Comparison of ENCODE assay signal across 19 cellular contexts in genomic region chr6:67663105-67663895, GRCh38.
DNase-seq lines count a peak whose midpoint lies in the region; ATAC-seq, FAIRE-seq and TF ChIP-seq lines count a peak whose summit lies in the region.
"Had no signal": no experiment of that assay in that cellular context is flagged by ENCODE, and none has a peak within 500 bp of the region (broad histone marks: within the 10 kb centered on the region; RNA-seq: fewer than 3 reads in every experiment).

No MANE protein-coding gene starts in this region.

- no peak overlapping the region for H2AK5ac ChIP-seq in H1 (ENCODE audit: low read depth, low read length)

- H3K4me2 ChIP-seq in GM23338 (no peak overlapping the region), H1 (ENCODE audit: insufficient read depth in 1 of 2, low read depth in 2 of 2, low read length in 2 of 2) (no peak overlapping the region)

- no peak overlapping the region for H2BK15ac ChIP-seq in H1 (ENCODE audit: low read length)

- no peaks in the 10 kb centered on the region for H3K27me3 ChIP-seq in GM23338 (ENCODE audit: insufficient read depth)
- H3K27me3 ChIP-seq in H1 (replicated peaks in 1 of 4; ENCODE audit: control insufficient read depth in 3 of 4, extremely low read depth in 1 of 4, insufficient read depth in 3 of 4, low read length in 3 of 4), result no peaks in the 10 kb centered on the region
- H3K27me3 ChIP-seq in naive thymus-derived CD4-positive, alpha-beta T cell (ENCODE audit: control insufficient read depth in 2 of 2, insufficient read depth in 2 of 2, low read length in 2 of 2), result no peaks in the 10 kb centered on the region

- H2AFZ ChIP-seq in GM23338 (peak overlapping the region; percentile 43; the same call in 1 of the 2 replicates), H1 (ENCODE audit: low read length) (peak overlapping the region; percentile 32; the same call in 1 of the 2 replicates)

- H3K36me3 Mint-ChIP-seq in GM23338 (ENCODE audit: low read depth), result 0 out of 3 replicates have a peak, but pooled peaks cover 4% of the 10 kb centered on the region
- H3K36me3 Mint-ChIP-seq in naive thymus-derived CD4-positive, alpha-beta T cell, result no peaks in the 10 kb centered on the region

- H4K8ac ChIP-seq in H1 (ENCODE audit: extremely low read depth, insufficient read depth, low read length), result no peak overlapping the region; the same call in 1 of the 2 replicates

- no peak overlapping the region for H3K14ac ChIP-seq in H1 (ENCODE audit: insufficient read length)

- H3K9me3 Mint-ChIP-seq in GM23338, result peaks cover 9% of the 10 kb centered on the region; the same call in 2 of the 3 replicates
- peaks cover 0 to 17% (median 4%) of the 10 kb centered on the region in 11 donors for H3K9me3 Mint-ChIP-seq in naive thymus-derived CD4-positive, alpha-beta T cell

- H3K4me3 ChIP-seq in GM23338 (no peak overlapping the region), H1 (ENCODE audit: extremely low read depth in 1 of 4, insufficient read depth in 2 of 4, low read depth in 3 of 4, low read length in 4 of 4) (no peak overlapping the region)
- H3K4me3 ChIP-seq in naive thymus-derived CD4-positive, alpha-beta T cell (ENCODE audit: low read length), result no peak overlapping the region
- H3K4me3 ChIP-seq: GM12878 had no signal

- no peak overlapping the region for H2BK5ac ChIP-seq in H1 (ENCODE audit: low read depth, low read length)

- H3F3A ChIP-seq in GM23338 (replicated peaks; ENCODE audit: low read depth), result no peaks in the 10 kb centered on the region

- TF ChIP-seq POLR2A in H1 (IDR thresholded peaks at IDR 0.05; ENCODE audit: control extremely low read depth in 1 of 2, low read depth in 2 of 2, low read length in 2 of 2), result no peak

- no peak overlapping the region for H3K27ac Mint-ChIP-seq in GM23338
- no peak overlapping the region for H3K27ac Mint-ChIP-seq in naive thymus-derived CD4-positive, alpha-beta T cell
- H3K27ac Mint-ChIP-seq: B cell; CD4-positive, alpha-beta T cell; HFFc6 had no signal

- H3K23me2 ChIP-seq in H1 (ENCODE audit: low read depth, low read length), result no peaks in the 10 kb centered on the region

- H3K4me1 ChIP-seq in GM23338 (ENCODE audit: insufficient read depth), result no peaks in the 10 kb centered on the region
- no peaks in the 10 kb centered on the region for H3K4me1 ChIP-seq in H1 (replicated peaks in 1 of 4; ENCODE audit: control insufficient read depth in 3 of 4, insufficient read depth in 4 of 4, low read length in 3 of 4)
- no peaks in the 10 kb centered on the region for H3K4me1 ChIP-seq in naive thymus-derived CD4-positive, alpha-beta T cell (ENCODE audit: control insufficient read depth in 2 of 2, insufficient read depth in 2 of 2, low read length in 2 of 2)

- H3K79me1 ChIP-seq in H1 (ENCODE audit: low read depth, low read length), result no peaks in the 10 kb centered on the region

- H3K27ac ChIP-seq in GM23338 (ENCODE audit: low read depth), result no peak overlapping the region
- no peak overlapping the region for H3K27ac ChIP-seq in H1 (ENCODE audit: low read depth, low read length)
- H3K27ac ChIP-seq in naive thymus-derived CD4-positive, alpha-beta T cell (ENCODE audit: low read depth, low read length), result no peak overlapping the region
- H3K27ac ChIP-seq: HL-60 had no signal

- H3K4me3 Mint-ChIP-seq in GM23338, result no peak overlapping the region
- H3K4me3 Mint-ChIP-seq in naive thymus-derived CD4-positive, alpha-beta T cell, result no peak overlapping the region
- H3K4me3 Mint-ChIP-seq: B cell; CD4-positive, alpha-beta T cell; HFFc6 had no signal

- ATAC-seq in GM23338 (no peak), GM21360 (IDR thresholded peaks at IDR 0.05; ENCODE audit: unreplicated experiment) (no peak), HG02623 (IDR thresholded peaks at IDR 0.05; ENCODE audit: unreplicated experiment) (no peak)
- peak; percentile 12 for ATAC-seq in naive thymus-derived CD4-positive, alpha-beta T cell
- ATAC-seq: GM12878 had no signal

- H4K91ac ChIP-seq in H1 (replicated peaks; ENCODE audit: insufficient read length, low read length), result no peak overlapping the region

- H3K18ac ChIP-seq in H1 (ENCODE audit: extremely low read depth, low read length), result no peak overlapping the region

- TF ChIP-seq RAD21 in H1 (IDR thresholded peaks at IDR 0.05 in 1 of 2, conservative IDR thresholded peaks at IDR 0.05 in 1 of 2; ENCODE audit: low read depth in 2 of 2, low read length in 2 of 2), result no peak

- FAIRE-seq in H1 (lab: Jason Lieb, UNC), result no peak
- FAIRE-seq: GM12878, GM18507 had no signal

- POLR2A ChIA-PET in H1 (lab: Charles Lee; ENCODE audit: partially characterized antibody), result no interaction called here
- POLR2A ChIA-PET in naive thymus-derived CD4-positive, alpha-beta T cell (lab: Charles Lee), result no interaction called here

- H3K9me2 ChIP-seq in GM23338 (ENCODE audit: insufficient read depth), result peaks cover 6% of the 10 kb centered on the region; the same call in 1 of the 2 replicates

- H3K79me2 ChIP-seq in GM23338 (replicated peaks; ENCODE audit: insufficient read depth) (no peaks in the 10 kb centered on the region), H1 (ENCODE audit: control insufficient read depth in 1 of 2, insufficient read depth in 2 of 2, low read length in 2 of 2) (no peaks in the 10 kb centered on the region)

- H2BK12ac ChIP-seq in H1 (ENCODE audit: low read depth, low read length), result no peak overlapping the region

- no peak overlapping the region for H2BK20ac ChIP-seq in H1 (ENCODE audit: low read length)

- TF ChIP-seq CTCF in GM23338 (conservative IDR thresholded peaks at IDR 0.05; ENCODE audit: low read depth in 2 of 2), result no peak
- no peak for TF ChIP-seq CTCF in H1 (IDR thresholded peaks at IDR 0.05; ENCODE audit: control extremely low read depth in 1 of 3, insufficient read depth in 1 of 3, low read depth in 1 of 3, low read length in 3 of 3)

- no peak overlapping the region for H4K5ac ChIP-seq in H1 (ENCODE audit: insufficient read length, low read depth, low read length)

- no peaks in the 10 kb centered on the region; a peak in 1 of 4 replicates for H3K9me3 ChIP-seq in H1 (ENCODE audit: insufficient read depth in 2 of 2, low read depth in 1 of 2, low read length in 1 of 2)
- peaks cover 0 to 5% (median 0%) of the 10 kb centered on the region in 3 experiments for H3K9me3 ChIP-seq in naive thymus-derived CD4-positive, alpha-beta T cell (ENCODE audit: control insufficient read depth in 2 of 3, low read length in 3 of 3)

- intact Hi-C loops in naive thymus-derived CD4-positive, alpha-beta T cell (cut with micrococcal nuclease), result no loop called here

- H3K23ac ChIP-seq in H1 (ENCODE audit: insufficient read length), result no peak overlapping the region

- H3K27me3 Mint-ChIP-seq in GM23338 (ENCODE audit: insufficient read depth, low read depth, poor library complexity), result peaks cover 2% of the 10 kb centered on the region
- H3K27me3 Mint-ChIP-seq in naive thymus-derived CD4-positive, alpha-beta T cell, result no peaks in the 10 kb centered on the region
- H3K27me3 Mint-ChIP-seq: B cell; CD4-positive, alpha-beta T cell had no signal

- H3K36me3 ChIP-seq in GM23338 (ENCODE audit: insufficient read depth), result no peaks in the 10 kb centered on the region
- no peaks in the 10 kb centered on the region for H3K36me3 ChIP-seq in H1 (ENCODE audit: control insufficient read depth in 2 of 4, insufficient read depth in 4 of 4, low read length in 3 of 4)
- H3K36me3 ChIP-seq in naive thymus-derived CD4-positive, alpha-beta T cell (ENCODE audit: control insufficient read depth in 2 of 3, insufficient read depth in 3 of 3, low read length in 3 of 3), result no peaks in the 10 kb centered on the region

- H3K9ac ChIP-seq in H1 (replicated peaks in 1 of 4; ENCODE audit: extremely low read depth in 1 of 4, low read depth in 3 of 4, low read length in 3 of 4), result no peak overlapping the region

- WGBS in H1 (ENCODE audit: extremely low coverage in 1 of 2, insufficient coverage in 1 of 2, insufficient read length in 1 of 2, insufficient replicate concordance in 2 of 2, low coverage in 1 of 2, low lambda C conversion rate in 2 of 2, missing lambda C conversion rate in 1 of 2), 2 experiments, result 89% methylated on average over 9 of the region's 11 CpGs; no CpG with 5 or more reads in 1 of the 2 experiments

- H3K4me1 Mint-ChIP-seq in GM23338, result no peaks in the 10 kb centered on the region
- no peaks in the 10 kb centered on the region for H3K4me1 Mint-ChIP-seq in naive thymus-derived CD4-positive, alpha-beta T cell
- H3K4me1 Mint-ChIP-seq: B cell had no signal

- no peak overlapping the region for H3K56ac ChIP-seq in H1 (replicated peaks; ENCODE audit: insufficient read length, low read depth, low read length)

- CTCF ChIA-PET in H1 (lab: Charles Lee; ENCODE audit: partially characterized antibody), result interaction anchor here (0.6 kb wide), 2 partner anchors 224 to 697 kb away, joined by 3 to 5 read pairs; no protein-coding TSS in a partner anchor
- CTCF ChIA-PET in naive thymus-derived CD4-positive, alpha-beta T cell (lab: Charles Lee), result no interaction called here

- H2BK120ac ChIP-seq in H1 (replicated peaks; ENCODE audit: low read depth, low read length), result no peak overlapping the region

- H4K20me1 ChIP-seq in GM23338 (replicated peaks; ENCODE audit: insufficient read depth) (no peaks in the 10 kb centered on the region), H1 (replicated peaks in 1 of 2; ENCODE audit: control insufficient read depth in 1 of 2, insufficient read depth in 2 of 2, low read length in 2 of 2) (no peaks in the 10 kb centered on the region)

- H3K4ac ChIP-seq in H1 (replicated peaks; ENCODE audit: insufficient read length, low read depth, low read length), result no peak overlapping the region

- DNase-seq in GM23338 (ENCODE audit: low spot score) (no peak), HT1080 (ENCODE audit: low read depth) (peak; percentile 25), H1 (ENCODE audit: low read depth in 1 of 2, low spot score in 2 of 2) (no peak), NAMALWA (ENCODE audit: low spot score) (no peak), NCI-H1092 treated with DMSO at 0.1 percent for 48 hours (lab: John Stamatoyannopoulos, UW) (no peak)
- DNase-seq in naive thymus-derived CD4-positive, alpha-beta T cell, result no peak
- DNase-seq: C1 segment of cervical spinal cord; Calu3; CD4-positive, alpha-beta T cell; DMS 273 treated with DMSO at 0.1 percent for 48 hours; GOT3; HCEC 1CT; HFFc6 had no signal

- no peak for TF ChIP-seq EP300 in H1 (IDR thresholded peaks at IDR 0.05; ENCODE audit: borderline replicate concordance in 1 of 2, low read depth in 2 of 2, low read length in 2 of 2)

TF ChIP-seq in H1, 55 proteins besides CTCF, POLR2A, EP300 and RAD21 (continues in another document):
- no peak for TF ChIP-seq CBX8 (IDR thresholded peaks at IDR 0.05; ENCODE audit: borderline replicate concordance, low read depth, low read length)
- no peak for TF ChIP-seq USF2 (IDR thresholded peaks at IDR 0.05; ENCODE audit: low read length)
